Comparison of ENCODE assay signal across 8 cellular contexts in genomic region chr2:46460991-46461715, GRCh38. TPM values are rescaled to one million over a fixed set of nuclear protein-coding genes. Genes with fewer than 3 reads are reported as not detected.
DNase-seq lines count a peak whose midpoint lies in the region; ATAC-seq and TF ChIP-seq lines count a peak whose summit lies in the region.

No MANE protein-coding gene starts in this region.

- POLR2A ChIA-PET in AG04450 (lab: Yijun Ruan, JAX) = interaction anchor here (1.2 kb wide), 1 partner anchor 450 kb away, joined by 3 read pairs; no protein-coding TSS in a partner anchor

- intact Hi-C loops in Right ventricle myocardium superior (cut with DNase I) (no loop called here), posterior vena cava (cut with DNase I) (no loop called here)

- no peaks in the 10 kb centered on the region for H3K9me3 Mint-ChIP-seq in IgD-negative memory B cell
- H3K9me3 Mint-ChIP-seq in activated naive CD4-positive, alpha-beta T cell treated with anti-CD3 and anti-CD28 coated beads, Interleukin-2, amount 50 U/mL, for 72 hours = no peaks in the 10 kb centered on the region

- H3K4me1 Mint-ChIP-seq in IgD-negative memory B cell = peaks cover 13 to 19% (median 16%) of the 10 kb centered on the region in 3 donors

- CTCF ChIA-PET in AG04450 (lab: Charles Lee) = interaction anchor here (0.6 to 2.2 kb wide), 5 partner anchors 71 to 450 kb away, joined by 3 to 5 read pairs (median 3); partner anchors contain the start of gene EPAS1

- H3K27me3 ChIP-seq in AG04450 (ENCODE audit: control insufficient read depth, insufficient read depth, low read length) = peaks cover 2% of the 10 kb centered on the region

- peaks cover 1% of the 10 kb centered on the region for H3K27me3 Mint-ChIP-seq in IgD-negative memory B cell

- H3K27ac Mint-ChIP-seq in IgD-negative memory B cell = peak overlapping the region; percentile 18 to 86 (median 75)
- H3K27ac Mint-ChIP-seq in activated naive CD4-positive, alpha-beta T cell treated with anti-CD3 and anti-CD28 coated beads, Interleukin-2, amount 50 U/mL, for 72 hours = peak overlapping the region in 1 of 2 donors; percentile 1

- DNase-seq in AG04450 (ENCODE audit: low read depth, low spot score) (peak; percentile 41), SKM-1 treated with dmso at 0.1 percent for 144 hours (lab: John Stamatoyannopoulos, UW; ENCODE audit: unreplicated experiment) (peak; percentile 47), Right ventricle myocardium superior (peak; percentile 87), posterior vena cava (ENCODE audit: low spot score) (peak; percentile 94), ureter (ENCODE audit: low spot score) (peak; percentile 85)
- DNase-seq in activated naive CD4-positive, alpha-beta T cell treated with anti-CD3 and anti-CD28 coated beads, Interleukin-2, amount 50 U/mL, for 72 hours (ENCODE audit: low spot score in 2 of 2) = peak; percentile 70 to 87

- H3K36me3 Mint-ChIP-seq in IgD-negative memory B cell = peaks cover 4% of the 10 kb centered on the region
- H3K36me3 Mint-ChIP-seq in activated naive CD4-positive, alpha-beta T cell treated with anti-CD3 and anti-CD28 coated beads, Interleukin-2, amount 50 U/mL, for 72 hours = no peaks in the 10 kb centered on the region

- no peak overlapping the region for H3K27ac ChIP-seq in AG04450 (ENCODE audit: low read depth, low read length)

- H3K9me3 ChIP-seq in AG04450 (ENCODE audit: control insufficient read depth, insufficient read depth, low read length) = no peaks in the 10 kb centered on the region

- ATAC-seq in GM18867 (IDR thresholded peaks at IDR 0.05; ENCODE audit: unreplicated experiment) (peak; percentile 61), Right ventricle myocardium superior (ENCODE audit: poor library complexity) (peak; percentile 78)
- peak; percentile 64 to 68 for ATAC-seq in activated naive CD4-positive, alpha-beta T cell treated with anti-CD3 and anti-CD28 coated beads, Interleukin-2, amount 50 U/mL, for 72 hours

- peak overlapping the region in 1 of 4 donors; percentile 24 for H3K4me3 Mint-ChIP-seq in IgD-negative memory B cell

- H3K4me3 ChIP-seq in AG04450 (ENCODE audit: low read depth, low read length) = no peak overlapping the region

- TF ChIP-seq CTCF in AG04450 (IDR thresholded peaks at IDR 0.05; ENCODE audit: low read depth, low read length) = peak; percentile 99

RNA-seq across cellular contexts. Expression of gene TMEM247, which starts 18.2 kb away (rescaled TPM):
- polyA plus RNA-seq in AG04450 (2011; rRNA removed) (not detected in 2 replicates), IgD-negative memory B cell (not detected)
- not detected in 2 replicates for polyA minus RNA-seq in AG04450 (2011; rRNA and poly(A)+ RNA removed)
- total RNA-seq in activated naive CD4-positive, alpha-beta T cell treated with anti-CD3 and anti-CD28 coated beads, Interleukin-2, amount 50 U/mL, for 72 hours = not detected
- total RNA-seq in Right ventricle myocardium superior (not detected), posterior vena cava (not detected), ureter (not detected)

Comparison
In these comparisons a context has a peak if more than half of its experiments do, and no peak if none do; other contexts are left out.
1. DNase-seq: peak in every context shown above with its lines; median percentile 94 in posterior vena cava; 87 in Right ventricle myocardium superior; 85 in ureter; 78 in activated naive CD4-positive, alpha-beta T cell treated with anti-CD3 and anti-CD28 coated beads, Interleukin-2, amount 50 U/mL, for 72 hours; 47 in SKM-1 treated with dmso at 0.1 percent for 144 hours; 41 in AG04450.